1 cellular context compared by ENCODE assay signal in the genomic region with DNA sequence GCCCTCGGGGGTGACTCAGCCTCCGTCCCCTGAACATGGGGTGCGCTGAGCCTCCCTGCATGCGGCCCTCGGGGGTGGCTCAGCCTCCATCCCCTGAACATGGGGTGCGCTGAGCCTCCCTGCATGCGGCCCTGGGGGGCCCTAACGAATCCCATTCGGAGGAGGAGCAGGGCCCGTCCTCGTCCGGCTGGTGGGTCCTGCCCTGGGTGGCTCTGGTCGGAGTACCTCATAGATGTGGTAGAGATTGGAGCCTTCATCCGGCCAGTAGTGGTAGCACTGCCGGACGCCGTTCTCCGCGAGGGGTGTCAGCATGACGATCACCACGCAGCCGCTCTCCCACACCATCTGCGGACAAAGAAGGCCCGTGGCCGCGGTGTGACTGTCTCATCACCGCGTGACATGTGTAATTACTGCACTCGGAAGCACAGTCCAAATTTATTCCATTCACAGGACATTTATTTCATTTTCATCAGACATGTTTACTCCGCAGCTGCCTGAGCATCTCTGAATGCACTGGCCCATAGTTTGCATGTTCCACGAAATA.
TF ChIP-seq lines count a peak whose summit lies in the region.

No MANE protein-coding gene starts in this region.

TF ChIP-seq in K562, 482 proteins besides CTCF, POLR2A, EP300 and RAD21:
- TF ChIP-seq E2F6 (IDR thresholded peaks at IDR 0.05; ENCODE audit: borderline replicate concordance in 1 of 2, extremely low read depth in 1 of 2, insufficient read depth in 1 of 2, insufficient read length in 1 of 2, low read depth in 1 of 2, low read length in 1 of 2, poor library complexity in 1 of 2, severe bottlenecking in 1 of 2) = no peak
- no peak for TF ChIP-seq NEUROD1 (IDR thresholded peaks at IDR 0.05; ENCODE audit: borderline replicate concordance, low read depth, low read length, partially characterized antibody)
- no peak for TF ChIP-seq ESRRB (CRISPR knock-in tag; IDR thresholded peaks at IDR 0.05; ENCODE audit: borderline replicate concordance)
- TF ChIP-seq ZBED1 (IDR thresholded peaks at IDR 0.05) = no peak
- TF ChIP-seq KDM4B (IDR thresholded peaks at IDR 0.05; ENCODE audit: borderline replicate concordance in 2 of 2, low read depth in 1 of 2) = no peak
- no peak for TF ChIP-seq ETS1 (conservative IDR thresholded peaks at IDR 0.05; ENCODE audit: control insufficient read depth, low read depth, low read length)
- no peak for TF ChIP-seq EWSR1 (IDR thresholded peaks at IDR 0.05; ENCODE audit: borderline replicate concordance, low read depth, partially characterized antibody)
- TF ChIP-seq HNRNPUL1 (IDR thresholded peaks at IDR 0.05; ENCODE audit: low read length) = no peak
- TF ChIP-seq RBM17 (IDR thresholded peaks at IDR 0.05; ENCODE audit: borderline replicate concordance, low read depth, low read length) = no peak
- no peak for TF ChIP-seq ZNF24 (IDR thresholded peaks at IDR 0.05)
- TF ChIP-seq PRPF4 (IDR thresholded peaks at IDR 0.05; ENCODE audit: insufficient read depth, low read depth, low read length, poor library complexity, severe bottlenecking) = no peak
- no peak for TF ChIP-seq TCF7L2 (IDR thresholded peaks at IDR 0.05; ENCODE audit: low read depth, low read length)
- TF ChIP-seq, protein P1, sequence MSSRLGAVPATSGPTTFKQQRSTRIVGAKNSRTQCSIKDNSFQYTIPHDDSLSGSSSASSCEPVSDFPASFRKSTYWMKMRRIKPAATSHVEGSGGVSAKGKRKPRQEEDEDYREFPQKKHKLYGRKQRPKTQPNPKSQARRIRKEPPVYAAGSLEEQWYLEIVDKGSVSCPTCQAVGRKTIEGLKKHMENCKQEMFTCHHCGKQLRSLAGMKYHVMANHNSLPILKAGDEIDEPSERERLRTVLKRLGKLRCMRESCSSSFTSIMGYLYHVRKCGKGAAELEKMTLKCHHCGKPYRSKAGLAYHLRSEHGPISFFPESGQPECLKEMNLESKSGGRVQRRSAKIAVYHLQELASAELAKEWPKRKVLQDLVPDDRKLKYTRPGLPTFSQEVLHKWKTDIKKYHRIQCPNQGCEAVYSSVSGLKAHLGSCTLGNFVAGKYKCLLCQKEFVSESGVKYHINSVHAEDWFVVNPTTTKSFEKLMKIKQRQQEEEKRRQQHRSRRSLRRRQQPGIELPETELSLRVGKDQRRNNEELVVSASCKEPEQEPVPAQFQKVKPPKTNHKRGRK (tag; IDR thresholded peaks at IDR 0.05) = no peak
- no peak for TF ChIP-seq ZKSCAN3 (CRISPR knock-in tag; IDR thresholded peaks at IDR 0.05)
- TF ChIP-seq HNRNPL (IDR thresholded peaks at IDR 0.05; ENCODE audit: low read depth, low read length) = no peak
- TF ChIP-seq MAFF (IDR thresholded peaks at IDR 0.05; ENCODE audit: low read length) = no peak
- no peak for TF ChIP-seq XRCC5 (IDR thresholded peaks at IDR 0.05; ENCODE audit: low read depth, low read length)
- no peak for TF ChIP-seq HMBOX1 (IDR thresholded peaks at IDR 0.05)
